35 cellular contexts compared by ENCODE assay signal in genomic region chr19:30598688-30599087, GRCh38.
"Had no signal": no experiment of that assay in that cellular context is flagged by ENCODE, and none has a peak within 500 bp of the region (broad histone marks: within the 10 kb centered on the region; RNA-seq: fewer than 3 reads in every experiment).

No MANE protein-coding gene starts in this region.

- H3K4me3 ChIP-seq: MG63 had no signal

- H3K4me2 ChIP-seq: KMS-11 had no signal

- DNase-seq: Kasumi-1, MG63, MM.1S, MV-4-11, NCI-H1048, NCI-H1092, NCI-H1092 treated with DMSO at 0.1 percent for 48 hours, NCI-H1105, NCI-H1105 treated with DMSO at 0.1 percent for 48 hours, NCI-H1417, NCI-H1417 treated with DMSO at 0.1 percent for 48 hours, NCI-H1436, NCI-H1436 treated with DMSO at 0.1 percent for 48 hours, NCI-H146, NCI-H1694, NCI-H1694 treated with DMSO at 0.1 percent for 48 hours, NCI-H187, NCI-H187 treated with DMSO at 0.1 percent for 48 hours, NCI-H1930, NCI-H2029, NCI-H2029 treated with DMSO at 0.1 percent for 48 hours, NCI-H2081, NCI-H2081 treated with DMSO at 0.1 percent for 48 hours, NCI-H2107, NCI-H2171, NCI-H2171 treated with DMSO at 0.1 percent for 48 hours, NCI-H2227 treated with DMSO at 0.1 percent for 48 hours, NCI-H226, NCI-H345, NCI-H446, NCI-H446 treated with DMSO at 0.1 percent for 48 hours, NCI-H510A, NCI-H510A treated with DMSO at 0.1 percent for 48 hours, NCI-H524 had no signal

- H3K9me3 ChIP-seq: MG63 had no signal

- H3K27me3 ChIP-seq: MG63 had no signal

- H3K36me3 ChIP-seq: MG63 had no signal

- H3K9ac ChIP-seq: KMS-11 had no signal

- H3K27ac ChIP-seq: KMS-11 had no signal
